In genomic region chr12:71141270-71141948, GRCh38 we compare ENCODE assay signal across 1 cellular context.
TF ChIP-seq lines count a peak whose summit lies in the region.

No MANE protein-coding gene starts in this region.

TF ChIP-seq in liver, 16 proteins besides CTCF, POLR2A, EP300 and RAD21 (continued from another document):
- TF ChIP-seq ATF3 (IDR thresholded peaks at IDR 0.05) = no peak
TF ChIP-seq in liver: peak in this region for 11.
